Comparison of ENCODE assay signal across 29 cellular contexts in the genomic region with DNA sequence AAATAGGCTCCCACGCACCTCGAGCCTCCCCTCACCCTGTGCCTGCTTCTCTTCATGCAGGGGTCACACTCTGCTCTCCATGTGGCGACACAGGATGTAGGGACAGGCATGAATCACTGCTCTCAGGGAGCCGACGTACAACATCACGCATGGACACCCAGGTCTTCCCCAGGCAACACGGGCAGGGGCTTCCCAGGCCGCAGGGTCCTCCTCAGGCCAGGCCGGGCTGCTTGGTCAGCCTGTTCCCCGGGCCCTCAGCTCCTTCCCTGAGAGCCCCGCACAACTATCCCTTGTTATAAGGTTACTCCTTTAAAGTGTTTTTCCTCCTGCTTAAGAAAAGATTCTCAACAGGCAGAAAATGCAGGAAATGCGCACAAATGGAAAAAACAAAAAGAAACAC. TPM values are rescaled to one million over a fixed set of nuclear protein-coding genes. Genes with fewer than 3 reads are reported as not detected.
DNase-seq lines count a peak whose midpoint lies in the region; FAIRE-seq and TF ChIP-seq lines count a peak whose summit lies in the region.
"Had no signal": no experiment of that assay in that cellular context is flagged by ENCODE, and none has a peak within 500 bp of the region (broad histone marks: within the 10 kb centered on the region; RNA-seq: fewer than 3 reads in every experiment).

No MANE protein-coding gene starts in this region.

- H3K27ac Mint-ChIP-seq in neural crest cell (ENCODE audit: unreplicated experiment) = peak overlapping the region; percentile 57
- H3K27ac Mint-ChIP-seq: CD14-positive monocyte; CD4-positive, CD25-positive, alpha-beta regulatory T cell; CD8-positive, alpha-beta memory T cell had no signal

- FAIRE-seq in HTR-8/SVneo (lab: Jason Lieb, UNC) = peak; percentile 40
- FAIRE-seq: A204.1, GM12878, GM12892, GM18507 had no signal

- no peaks in the 10 kb centered on the region for H3K4me1 Mint-ChIP-seq in neural crest cell
- H3K4me1 Mint-ChIP-seq: CD14-positive monocyte had no signal

- no peak overlapping the region for H3K27ac ChIP-seq in colonic mucosa
- H3K27ac ChIP-seq: BLaER1 had no signal

- H3K27me3 Mint-ChIP-seq in neural crest cell (ENCODE audit: low read depth) = no peaks in the 10 kb centered on the region

- no peaks in the 10 kb centered on the region for H3K4me1 ChIP-seq in colonic mucosa
- H3K4me1 ChIP-seq: BE2C had no signal

- H3K27me3 ChIP-seq in colonic mucosa = no peaks in the 10 kb centered on the region
- H3K27me3 ChIP-seq: BE2C, BLaER1 had no signal

- H3K9me3 ChIP-seq in colonic mucosa = no peaks in the 10 kb centered on the region
- H3K9me3 ChIP-seq: BE2C, BLaER1 had no signal

- no peak overlapping the region for H3K9ac ChIP-seq in colonic mucosa (ENCODE audit: low read depth in 2 of 2, low read length in 2 of 2)
- H3K9ac ChIP-seq: BLaER1 had no signal

- H3K9me3 Mint-ChIP-seq in neural crest cell = peaks cover 4% of the 10 kb centered on the region
- H3K9me3 Mint-ChIP-seq: CD4-positive, alpha-beta memory T cell; CD4-positive, CD25-positive, alpha-beta regulatory T cell; CD8-positive, alpha-beta memory T cell had no signal

- H3K4me3 ChIP-seq in colonic mucosa = no peak overlapping the region
- H3K4me3 ChIP-seq: BLaER1, GM12878 had no signal

- H3K36me3 ChIP-seq in colonic mucosa = no peaks in the 10 kb centered on the region
- H3K36me3 ChIP-seq: BE2C, BLaER1 had no signal

- intact Hi-C loops in colonic mucosa (cut with DNase I) = no loop called here

- no peaks in the 10 kb centered on the region for H3K36me3 Mint-ChIP-seq in neural crest cell (ENCODE audit: low read depth)
- H3K36me3 Mint-ChIP-seq: CD14-positive monocyte; CD4-positive, alpha-beta memory T cell; CD4-positive, CD25-positive, alpha-beta regulatory T cell; CD8-positive, alpha-beta memory T cell had no signal

- no peak for TF ChIP-seq CTCF in neural crest cell (conservative IDR thresholded peaks at IDR 0.05)
- TF ChIP-seq CTCF in colonic mucosa (IDR thresholded peaks at IDR 0.05) = no peak

- no peak overlapping the region for H3K4me3 Mint-ChIP-seq in neural crest cell
- H3K4me3 Mint-ChIP-seq: CD14-positive monocyte; CD4-positive, alpha-beta memory T cell; CD4-positive, CD25-positive, alpha-beta regulatory T cell; CD8-positive, alpha-beta memory T cell had no signal

- DNase-seq in HTR-8/SVneo (ENCODE audit: insufficient read length, low spot score) = no peak
- DNase-seq in left kidney (ENCODE audit: low read depth, low spot score) = peak; percentile 63
- no peak for DNase-seq in neural crest cell (ENCODE audit: low read depth, low spot score)
- DNase-seq in stimulated activated CD4-positive, alpha-beta T cell treated with anti-CD3 and anti-CD28 coated beads, Interleukin-15, amount 100 ng/mL, for 24 hours = no peak
- DNase-seq in DMS79 (lab: John Stamatoyannopoulos, UW) = no peak
- no peak for DNase-seq in DMS53 (lab: John Stamatoyannopoulos, UW)
- DNase-seq in colonic mucosa = no peak
- DNase-seq: 8988T; ACHN; BE2C; C1 segment of cervical spinal cord; CD4-positive, CD25-positive, alpha-beta regulatory T cell; CD8-positive, alpha-beta memory T cell; COR-L47; DMS 273 treated with DMSO at 0.1 percent for 48 hours; DMS153; DND-41; EL; GDM1 had no signal

RNA-seq across cellular contexts. Expression of gene SLC6A18, which starts 1.1 kb away (rescaled TPM):
- not detected in 2 replicates for total RNA-seq in neural crest cell
- total RNA-seq in colonic mucosa = under 1 TPM in 1 of 2 donors, not detected in 1; 0.27 TPM
- total RNA-seq: A673; CD4-positive, alpha-beta memory T cell; CD4-positive, CD25-positive, alpha-beta regulatory T cell; CD8-positive, alpha-beta memory T cell; Daoy; G401; GM12878 had no signal

RNA-seq across cellular contexts. Expression of gene SLC6A19, which starts 24.8 kb away (rescaled TPM):
- total RNA-seq in neural crest cell (not detected in 2 replicates), colonic mucosa (10 to 100 TPM in 1 of 2 donors, under 1 TPM in 1; 0.67 to 56.2 TPM)
- total RNA-seq: A673; CD4-positive, alpha-beta memory T cell; CD4-positive, CD25-positive, alpha-beta regulatory T cell; CD8-positive, alpha-beta memory T cell; Daoy had no signal
